1 cellular context compared by ENCODE assay signal in genomic region chr22:42070517-42071422, GRCh38.
A peak's percentile ranks its signal among the peaks of the same experiment; 100 is the strongest.
TF ChIP-seq lines count a peak whose summit lies in the region.

TSS of gene NAGA (minus strand) at chr22:42070812. CDS start at chr22:42070297, 515 bp downstream.

TF ChIP-seq in HepG2, 621 proteins besides CTCF, POLR2A, EP300 and RAD21 (continued from another document and continues in another):
- TF ChIP-seq ELK4 (CRISPR knock-in tag; IDR thresholded peaks at IDR 0.05; ENCODE audit: borderline replicate concordance) = peak; percentile 58; the same call in 1 of the 2 replicates
- TF ChIP-seq MAFK (conservative IDR thresholded peaks at IDR 0.05 in 1 of 2, IDR thresholded peaks at IDR 0.05 in 1 of 2; ENCODE audit: low read length in 2 of 2) = no peak
- peak; percentile 41 for TF ChIP-seq PPARG (CRISPR knock-in tag; conservative IDR thresholded peaks at IDR 0.05)
- TF ChIP-seq RERE (CRISPR knock-in tag; IDR thresholded peaks at IDR 0.05; ENCODE audit: low read depth) = no peak
- TF ChIP-seq ZNF713 (CRISPR knock-in tag; IDR thresholded peaks at IDR 0.05) = no peak
- TF ChIP-seq ZFP90 (CRISPR knock-in tag; IDR thresholded peaks at IDR 0.05; ENCODE audit: borderline replicate concordance) = peak; percentile 69; the same call in 1 of the 2 replicates
- TF ChIP-seq PATZ1 (CRISPR knock-in tag; IDR thresholded peaks at IDR 0.05) = peak; percentile 42; the same call in 1 of the 2 replicates
- TF ChIP-seq MIXL1 (CRISPR knock-in tag; IDR thresholded peaks at IDR 0.05) = peak; percentile 73
- peak; percentile 86 for TF ChIP-seq ZNF605 (CRISPR knock-in tag; IDR thresholded peaks at IDR 0.05)
- no peak for TF ChIP-seq HMGA1 (CRISPR knock-in tag; conservative IDR thresholded peaks at IDR 0.05)
- TF ChIP-seq SIX4 (CRISPR knock-in tag; IDR thresholded peaks at IDR 0.05) = peak; percentile 86
- TF ChIP-seq ZMYM2 (CRISPR knock-in tag; IDR thresholded peaks at IDR 0.05) = peak; percentile 67; the same call in 1 of the 2 replicates
- TF ChIP-seq DNMT3B (CRISPR knock-in tag; conservative IDR thresholded peaks at IDR 0.05) = peak; percentile 85; the same call in 1 of the 2 replicates
- no peak for TF ChIP-seq ZNF615 (CRISPR knock-in tag; IDR thresholded peaks at IDR 0.05; ENCODE audit: borderline replicate concordance)
- TF ChIP-seq MXD4 (CRISPR knock-in tag; IDR thresholded peaks at IDR 0.05) = peak; percentile 51
- TF ChIP-seq DPF2 (CRISPR knock-in tag; IDR thresholded peaks at IDR 0.05; ENCODE audit: borderline replicate concordance, low read depth) = no peak
- 0 out of 2 replicates have a peak, but pooled peaks have one; percentile 47 for TF ChIP-seq MEIS2 (CRISPR knock-in tag; IDR thresholded peaks at IDR 0.05)
- TF ChIP-seq CBX1 (IDR thresholded peaks at IDR 0.05; ENCODE audit: low read depth) = peak; percentile 66
- TF ChIP-seq ARID4A (CRISPR knock-in tag; IDR thresholded peaks at IDR 0.05; ENCODE audit: borderline replicate concordance) = peak; percentile 83
- TF ChIP-seq ZNF788 (CRISPR knock-in tag; IDR thresholded peaks at IDR 0.05; ENCODE audit: borderline replicate concordance) = peak; percentile 67; the same call in 1 of the 2 replicates
- TF ChIP-seq FOXK2 (IDR thresholded peaks at IDR 0.05) = no peak
- TF ChIP-seq NBN (conservative IDR thresholded peaks at IDR 0.05) = no peak
- peak; percentile 31; the same call in 1 of the 2 replicates for TF ChIP-seq SRF (IDR thresholded peaks at IDR 0.05; ENCODE audit: low read depth, low read length)
- TF ChIP-seq ZNF670 (CRISPR knock-in tag; IDR thresholded peaks at IDR 0.05; ENCODE audit: borderline replicate concordance) = peak; percentile 67; the same call in 1 of the 2 replicates
- no peak for TF ChIP-seq ZNF468 (CRISPR knock-in tag; IDR thresholded peaks at IDR 0.05)
- peak; percentile 71; the same call in 1 of the 2 replicates for TF ChIP-seq ZNF275 (CRISPR knock-in tag; IDR thresholded peaks at IDR 0.05; ENCODE audit: borderline replicate concordance)
- TF ChIP-seq NFIC (IDR thresholded peaks at IDR 0.05; ENCODE audit: low read length) = no peak
- TF ChIP-seq E2F1 (CRISPR knock-in tag; IDR thresholded peaks at IDR 0.05) = peak; percentile 62
- no peak for TF ChIP-seq PLSCR1 (CRISPR knock-in tag; IDR thresholded peaks at IDR 0.05; ENCODE audit: borderline replicate concordance)
- no peak for TF ChIP-seq HOXA5 (CRISPR knock-in tag; IDR thresholded peaks at IDR 0.05)
- no peak; the same call in 1 of the 2 replicates for TF ChIP-seq ZBTB20 (CRISPR knock-in tag; IDR thresholded peaks at IDR 0.05; ENCODE audit: borderline replicate concordance, low read depth)
- no peak for TF ChIP-seq E2F2 (CRISPR knock-in tag; IDR thresholded peaks at IDR 0.05; ENCODE audit: borderline replicate concordance)
- no peak for TF ChIP-seq HCFC1 (IDR thresholded peaks at IDR 0.05; ENCODE audit: low read depth, low read length)
- TF ChIP-seq KAT7 (CRISPR knock-in tag; IDR thresholded peaks at IDR 0.05; ENCODE audit: borderline replicate concordance) = no peak
- peak; percentile 86 for TF ChIP-seq SAP130 (CRISPR knock-in tag; IDR thresholded peaks at IDR 0.05; ENCODE audit: low read depth)
- TF ChIP-seq BCL6 (CRISPR knock-in tag; IDR thresholded peaks at IDR 0.05) = peak; percentile 47; the same call in 1 of the 2 replicates
- no peak; the same call in 1 of the 2 replicates for TF ChIP-seq ZNF44 (CRISPR knock-in tag; IDR thresholded peaks at IDR 0.05)
- no peak for TF ChIP-seq MATR3 (CRISPR knock-in tag; IDR thresholded peaks at IDR 0.05)
- no peak for TF ChIP-seq FOSL1 (CRISPR knock-in tag; IDR thresholded peaks at IDR 0.05; ENCODE audit: borderline replicate concordance)
- no peak for TF ChIP-seq ZNF121 (CRISPR knock-in tag; IDR thresholded peaks at IDR 0.05)
- TF ChIP-seq ZSCAN25 (CRISPR knock-in tag; IDR thresholded peaks at IDR 0.05) = no peak; the same call in none of the 2 replicates
- no peak for TF ChIP-seq FOXP1 (IDR thresholded peaks at IDR 0.05)
- TF ChIP-seq FOXP1 (CRISPR knock-in tag; IDR thresholded peaks at IDR 0.05) = 0 out of 2 replicates have a peak, but pooled peaks have one; percentile 5
- no peak for TF ChIP-seq PBX3 (CRISPR knock-in tag; IDR thresholded peaks at IDR 0.05; ENCODE audit: borderline replicate concordance)
